Comparison of ENCODE assay signal across 10 cellular contexts in genomic region chr13:114140131-114140908, GRCh38. TPM values are rescaled to one million over a fixed set of nuclear protein-coding genes. Genes with fewer than 3 reads are reported as not detected.
A peak's percentile ranks its signal among the peaks of the same experiment; 100 is the strongest.
DNase-seq lines count a peak whose midpoint lies in the region; ATAC-seq and TF ChIP-seq lines count a peak whose summit lies in the region.
"Had no signal": no experiment of that assay in that cellular context is flagged by ENCODE, and none has a peak within 500 bp of the region (broad histone marks: within the 10 kb centered on the region; RNA-seq: fewer than 3 reads in every experiment).

No MANE protein-coding gene starts in this region.

- intact Hi-C loops in OCI-LY7 (cut with micrococcal nuclease; ENCODE audit: unreplicated experiment): no loop called here

- ATAC-seq in activated T-cell treated with anti-CD3 and anti-CD28 coated beads, Interleukin-2, amount 50 U/mL, for 4 hours: peak; percentile 24 to 25
- peak; percentile 30 to 54 for ATAC-seq in activated naive CD4-positive, alpha-beta T cell treated with anti-CD3 and anti-CD28 coated beads, Interleukin-2, amount 50 U/mL, for 72 hours
- peak; percentile 2 for ATAC-seq in stimulated activated effector memory CD8-positive, alpha-beta T cell treated with anti-CD3 and anti-CD28 coated beads, Interleukin-12 subunit alpha, Interleukin-12 subunit beta, amount 100 ng/mL, for 72 hours
- ATAC-seq in GM21528 (IDR thresholded peaks at IDR 0.05; ENCODE audit: low FRiP score, unreplicated experiment) (no peak), GM21423 (IDR thresholded peaks at IDR 0.05; ENCODE audit: unreplicated experiment) (no peak)

- peaks cover 10% of the 10 kb centered on the region for H3K4me1 Mint-ChIP-seq in activated T-cell treated with anti-CD3 and anti-CD28 coated beads, Interleukin-2, amount 50 U/mL, for 4 hours (ENCODE audit: low read depth)
- peaks cover 18% of the 10 kb centered on the region for H3K4me1 Mint-ChIP-seq in activated T-cell treated with anti-CD3 and anti-CD28 coated beads, Interleukin-2, amount 50 U/mL, for 24 hours (ENCODE audit: low read depth)
- H3K4me1 Mint-ChIP-seq in stimulated activated effector memory CD8-positive, alpha-beta T cell treated with anti-CD3 and anti-CD28 coated beads, Interleukin-12 subunit alpha, Interleukin-12 subunit beta, amount 100 ng/mL, for 72 hours: peaks cover 9% of the 10 kb centered on the region
- peaks cover 14% of the 10 kb centered on the region for H3K4me1 Mint-ChIP-seq in neural progenitor cell

- H3K36me3 Mint-ChIP-seq in activated T-cell treated with anti-CD3 and anti-CD28 coated beads, Interleukin-2, amount 50 U/mL, for 4 hours (ENCODE audit: insufficient read depth): no peaks in the 10 kb centered on the region
- no peaks in the 10 kb centered on the region for H3K36me3 Mint-ChIP-seq in activated T-cell treated with anti-CD3 and anti-CD28 coated beads, Interleukin-2, amount 50 U/mL, for 24 hours (ENCODE audit: low read depth)
- H3K36me3 Mint-ChIP-seq in activated naive CD4-positive, alpha-beta T cell treated with anti-CD3 and anti-CD28 coated beads, Interleukin-2, amount 50 U/mL, for 72 hours: peaks cover 0 to 4% of the 10 kb centered on the region in 2 donors
- H3K36me3 Mint-ChIP-seq in stimulated activated effector memory CD8-positive, alpha-beta T cell treated with anti-CD3 and anti-CD28 coated beads, Interleukin-12 subunit alpha, Interleukin-12 subunit beta, amount 100 ng/mL, for 72 hours: no peaks in the 10 kb centered on the region
- H3K36me3 Mint-ChIP-seq in neural progenitor cell: no peaks in the 10 kb centered on the region

- no peaks in the 10 kb centered on the region for H3K27me3 Mint-ChIP-seq in activated T-cell treated with anti-CD3 and anti-CD28 coated beads, Interleukin-2, amount 50 U/mL, for 4 hours (ENCODE audit: low read depth)
- no peaks in the 10 kb centered on the region for H3K27me3 Mint-ChIP-seq in activated T-cell treated with anti-CD3 and anti-CD28 coated beads, Interleukin-2, amount 50 U/mL, for 24 hours
- H3K27me3 Mint-ChIP-seq in neural progenitor cell (ENCODE audit: insufficient read depth, low read depth): peaks cover 11% of the 10 kb centered on the region

- H4K20me1 ChIP-seq in OCI-LY7 (ENCODE audit: insufficient read depth, low read length) (no peaks in the 10 kb centered on the region), neural progenitor cell (ENCODE audit: low read depth) (no peaks in the 10 kb centered on the region)

- no peaks in the 10 kb centered on the region for H3K79me2 ChIP-seq in OCI-LY7 (ENCODE audit: insufficient read depth, low read depth, low read length)
- no peaks in the 10 kb centered on the region for H3K79me2 ChIP-seq in neural progenitor cell (ENCODE audit: low read depth)

- H3K27ac ChIP-seq in OCI-LY7 (ENCODE audit: low read depth, low read length, poor library complexity, severe bottlenecking) (no peak overlapping the region), neural progenitor cell (no peak overlapping the region)

- no peaks in the 10 kb centered on the region for H3K9me3 Mint-ChIP-seq in activated T-cell treated with anti-CD3 and anti-CD28 coated beads, Interleukin-2, amount 50 U/mL, for 4 hours
- peaks cover 3% of the 10 kb centered on the region for H3K9me3 Mint-ChIP-seq in activated T-cell treated with anti-CD3 and anti-CD28 coated beads, Interleukin-2, amount 50 U/mL, for 24 hours
- peaks cover 0 to 4% of the 10 kb centered on the region in 2 donors for H3K9me3 Mint-ChIP-seq in activated naive CD4-positive, alpha-beta T cell treated with anti-CD3 and anti-CD28 coated beads, Interleukin-2, amount 50 U/mL, for 72 hours
- no peaks in the 10 kb centered on the region for H3K9me3 Mint-ChIP-seq in stimulated activated effector memory CD8-positive, alpha-beta T cell treated with anti-CD3 and anti-CD28 coated beads, Interleukin-12 subunit alpha, Interleukin-12 subunit beta, amount 100 ng/mL, for 72 hours
- no peaks in the 10 kb centered on the region for H3K9me3 Mint-ChIP-seq in neural progenitor cell

- POLR2A ChIA-PET in OCI-LY7 (lab: Charles Lee): no interaction called here

- H3K9ac ChIP-seq in neural progenitor cell: no peak overlapping the region

- no peak overlapping the region for H3K27ac Mint-ChIP-seq in activated T-cell treated with anti-CD3 and anti-CD28 coated beads, Interleukin-2, amount 50 U/mL, for 24 hours
- H3K27ac Mint-ChIP-seq in activated naive CD4-positive, alpha-beta T cell treated with anti-CD3 and anti-CD28 coated beads, Interleukin-2, amount 50 U/mL, for 72 hours: no peak overlapping the region
- no peak overlapping the region for H3K27ac Mint-ChIP-seq in stimulated activated effector memory CD8-positive, alpha-beta T cell treated with anti-CD3 and anti-CD28 coated beads, Interleukin-12 subunit alpha, Interleukin-12 subunit beta, amount 100 ng/mL, for 72 hours
- H3K27ac Mint-ChIP-seq in neural progenitor cell: no peak overlapping the region

- no peaks in the 10 kb centered on the region for H3K36me3 ChIP-seq in OCI-LY7 (ENCODE audit: insufficient read depth, low read length)
- H3K36me3 ChIP-seq in neural progenitor cell: no peaks in the 10 kb centered on the region

- H3K27me3 ChIP-seq in neural progenitor cell: no peaks in the 10 kb centered on the region

- no TSS peak for BruUV-seq in OCI-LY7 (replicated peaks; lab: Mats Ljungman, UMichigan)

- TF ChIP-seq CTCF in OCI-LY7 (conservative IDR thresholded peaks at IDR 0.05; ENCODE audit: low read length): no peak
- no peak for TF ChIP-seq CTCF in neural progenitor cell (IDR thresholded peaks at IDR 0.05)

- peak overlapping the region; percentile 20; the same call in 1 of the 2 replicates for H3K4me2 ChIP-seq in OCI-LY7 (ENCODE audit: low read length)
- H3K4me2 ChIP-seq in neural progenitor cell: no peak overlapping the region

- H3K9me3 ChIP-seq in OCI-LY7 (ENCODE audit: low read length): no peaks in the 10 kb centered on the region
- no peaks in the 10 kb centered on the region for H3K9me3 ChIP-seq in neural progenitor cell (ENCODE audit: low read depth)

- no peaks in the 10 kb centered on the region for H3K9me2 ChIP-seq in OCI-LY7 (ENCODE audit: insufficient read depth, low read length)

- H3K4me3 ChIP-seq in OCI-LY7 (ENCODE audit: low read depth, low read length, poor library complexity, severe bottlenecking): no peak overlapping the region
- H3K4me3 ChIP-seq in neural progenitor cell: no peak overlapping the region

- H3K4me1 ChIP-seq in OCI-LY7 (ENCODE audit: insufficient read depth, low read length, poor library complexity, severe bottlenecking) (peaks cover 33% of the 10 kb centered on the region), neural progenitor cell (peaks cover under 1% of the 10 kb centered on the region)

- H3F3A ChIP-seq in neural progenitor cell (ENCODE audit: low read depth): peaks cover 11% of the 10 kb centered on the region

- H2AFZ ChIP-seq in OCI-LY7 (ENCODE audit: low read length) (no peak overlapping the region), neural progenitor cell (replicated peaks) (no peak overlapping the region)

- H3K4me3 Mint-ChIP-seq in activated T-cell treated with anti-CD3 and anti-CD28 coated beads, Interleukin-2, amount 50 U/mL, for 4 hours: no peak overlapping the region
- H3K4me3 Mint-ChIP-seq in activated T-cell treated with anti-CD3 and anti-CD28 coated beads, Interleukin-2, amount 50 U/mL, for 24 hours: no peak overlapping the region
- H3K4me3 Mint-ChIP-seq in stimulated activated effector memory CD8-positive, alpha-beta T cell treated with anti-CD3 and anti-CD28 coated beads, Interleukin-12 subunit alpha, Interleukin-12 subunit beta, amount 100 ng/mL, for 72 hours: no peak overlapping the region
- H3K4me3 Mint-ChIP-seq in neural progenitor cell: no peak overlapping the region

- CTCF ChIA-PET in OCI-LY7 (lab: Charles Lee; ENCODE audit: unreplicated experiment): interaction anchor here (0.5 kb wide), 1 partner anchor 29 kb away, joined by 3 read pairs; no protein-coding TSS in a partner anchor

- DNase-seq in activated T-cell treated with anti-CD3 and anti-CD28 coated beads, Interleukin-2, amount 50 U/mL, for 4 hours: peak; percentile 39
- DNase-seq in activated T-cell treated with anti-CD3 and anti-CD28 coated beads, Interleukin-2, amount 50 U/mL, for 24 hours: no peak
- DNase-seq in OCI-LY7 (ENCODE audit: low spot score): no peak
- peak in 1 of 2 donors; percentile 14 for DNase-seq in activated naive CD4-positive, alpha-beta T cell treated with anti-CD3 and anti-CD28 coated beads, Interleukin-2, amount 50 U/mL, for 72 hours (ENCODE audit: low spot score in 2 of 2)
- no peak for DNase-seq in stimulated activated effector memory CD8-positive, alpha-beta T cell treated with anti-CD3 and anti-CD28 coated beads, Interleukin-12 subunit alpha, Interleukin-12 subunit beta, amount 100 ng/mL, for 72 hours (ENCODE audit: low spot score in 2 of 2)
- no peak for DNase-seq in neural progenitor cell (ENCODE audit: low spot score)
- DNase-seq: NCI-H187 treated with DMSO at 0.1 percent for 48 hours had no signal

RNA-seq across cellular contexts. Expression of gene RASA3, which starts 7.9 kb away (rescaled TPM):
- total RNA-seq in activated T-cell treated with anti-CD3 and anti-CD28 coated beads, Interleukin-2, amount 50 U/mL, for 4 hours: 10 to 100 TPM; 23.7 to 28.7 (median 26.6) TPM
- 3.6 and 4.4 TPM in 2 replicates for total RNA-seq in OCI-LY7 (2014; rRNA removed; shearing (Covaris generic))
- total RNA-seq in OCI-LY7 (2022) (15.0 and 17.9 TPM in 2 replicates), neural progenitor cell (ENCODE audit: low replicate concordance) (2.9 and 6.0 TPM in 2 replicates)
- 10 to 100 TPM; 39.4 to 44.1 TPM for total RNA-seq in activated naive CD4-positive, alpha-beta T cell treated with anti-CD3 and anti-CD28 coated beads, Interleukin-2, amount 50 U/mL, for 72 hours

RNA-seq across cellular contexts. Expression of gene CFAP97D2, which starts 38.7 kb away (rescaled TPM):
- total RNA-seq in activated T-cell treated with anti-CD3 and anti-CD28 coated beads, Interleukin-2, amount 50 U/mL, for 4 hours: not detected
- not detected in 2 replicates for total RNA-seq in OCI-LY7 (2014; rRNA removed; shearing (Covaris generic))
- total RNA-seq in OCI-LY7 (2022) (not detected in 2 replicates), neural progenitor cell (ENCODE audit: low replicate concordance) (not detected in 2 replicates)
- not detected for total RNA-seq in activated naive CD4-positive, alpha-beta T cell treated with anti-CD3 and anti-CD28 coated beads, Interleukin-2, amount 50 U/mL, for 72 hours
- total RNA-seq: H1 had no signal

Comparison
In these comparisons a context has a peak if more than half of its experiments do, and no peak if none do; other contexts are left out.
1. ATAC-seq: peak in activated T-cell treated with anti-CD3 and anti-CD28 coated beads, Interleukin-2, amount 50 U/mL, for 4 hours (2 of 2), activated naive CD4-positive, alpha-beta T cell treated with anti-CD3 and anti-CD28 coated beads, Interleukin-2, amount 50 U/mL, for 72 hours (2 of 2) and stimulated activated effector memory CD8-positive, alpha-beta T cell treated with anti-CD3 and anti-CD28 coated beads, Interleukin-12 subunit alpha, Interleukin-12 subunit beta, amount 100 ng/mL, for 72 hours (single experiment); none in GM21528 (single experiment) and GM21423 (single experiment).